1 cellular context compared by ENCODE assay signal in the genomic region with DNA sequence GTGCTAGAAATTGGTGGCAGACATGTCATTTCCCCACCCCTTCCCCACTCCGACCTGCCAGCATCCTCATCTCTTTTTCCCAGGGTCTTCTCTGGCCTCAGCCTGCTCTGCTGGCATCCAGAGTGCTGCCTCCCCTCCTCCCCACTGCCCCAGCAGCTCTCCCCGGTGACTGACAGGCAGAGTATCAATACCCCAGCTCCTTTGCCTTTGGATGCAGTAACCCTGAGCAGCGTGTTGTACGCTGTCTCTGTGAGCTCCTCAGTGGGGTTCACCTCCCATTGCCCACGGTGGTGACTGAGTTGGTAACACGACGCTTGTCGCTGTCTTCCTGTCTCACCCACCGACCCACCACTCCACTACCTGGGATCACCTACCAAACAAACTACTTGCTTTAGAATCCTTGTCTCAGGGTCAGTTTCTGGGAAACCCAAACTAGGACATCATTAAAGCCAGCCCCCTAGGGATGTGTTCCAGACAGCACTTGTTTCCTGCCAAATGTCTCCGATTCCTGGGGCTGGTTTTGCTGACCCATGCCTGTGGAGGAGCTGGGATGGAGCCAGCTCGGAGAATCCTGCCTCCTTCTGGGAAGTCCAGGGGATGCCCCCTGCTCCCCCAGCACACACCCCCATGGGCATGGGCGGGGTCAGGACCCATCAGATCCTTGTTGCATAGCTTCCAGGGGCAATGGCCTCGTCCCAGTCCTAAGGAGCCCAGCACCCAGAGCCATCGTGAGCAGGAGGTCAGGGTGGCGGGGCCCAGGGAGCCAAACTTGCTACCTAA.
TF ChIP-seq lines count a peak whose summit lies in the region.

No MANE protein-coding gene starts in this region.

TF ChIP-seq in HCT116, 20 proteins besides CTCF, POLR2A, EP300 and RAD21:
- no peak for TF ChIP-seq SIN3A (IDR thresholded peaks at IDR 0.05; ENCODE audit: low read depth)
- no peak for TF ChIP-seq ZNF274 (IDR thresholded peaks at IDR 0.05; ENCODE audit: low read depth, low read length)
- no peak for TF ChIP-seq ELF1 (IDR thresholded peaks at IDR 0.05; ENCODE audit: borderline replicate concordance, low read depth)
- TF ChIP-seq, protein P1, sequence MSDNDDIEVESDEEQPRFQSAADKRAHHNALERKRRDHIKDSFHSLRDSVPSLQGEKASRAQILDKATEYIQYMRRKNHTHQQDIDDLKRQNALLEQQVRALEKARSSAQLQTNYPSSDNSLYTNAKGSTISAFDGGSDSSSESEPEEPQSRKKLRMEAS (IDR thresholded peaks at IDR 0.05): no peak
- TF ChIP-seq YY1 (IDR thresholded peaks at IDR 0.05; ENCODE audit: extremely low read depth, insufficient replicate concordance, low read depth, low read length): no peak
